ENCODE assay signal across 11 cellular contexts in the genomic region with DNA sequence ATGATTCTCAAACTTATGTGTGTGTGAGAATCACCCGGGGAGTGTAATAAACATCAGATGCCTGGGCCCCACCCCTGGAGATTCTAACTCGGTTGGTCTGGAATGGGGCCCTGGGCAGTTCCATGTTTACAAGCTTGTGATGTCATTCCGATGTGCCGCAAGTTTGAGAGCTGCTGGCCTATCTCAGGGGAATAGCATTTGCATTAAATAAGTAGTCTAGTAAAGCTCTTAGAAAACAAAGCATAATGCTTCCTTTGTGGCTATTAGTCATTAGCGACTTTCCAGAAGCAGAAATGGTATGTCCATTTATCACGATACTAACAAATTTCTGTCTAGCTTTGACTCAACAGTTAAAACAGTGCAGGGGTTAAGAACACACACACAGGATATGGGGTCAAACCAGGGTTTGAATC. TPM values are rescaled to one million over a fixed set of nuclear protein-coding genes. Genes with fewer than 3 reads are reported as not detected.
DNase-seq lines count a peak whose midpoint lies in the region; ATAC-seq, FAIRE-seq and TF ChIP-seq lines count a peak whose summit lies in the region.
"Had no signal": no experiment of that assay in that cellular context is flagged by ENCODE, and none has a peak within 500 bp of the region (broad histone marks: within the 10 kb centered on the region; RNA-seq: fewer than 3 reads in every experiment).

No MANE protein-coding gene starts in this region.

- no peak overlapping the region for H3K27ac Mint-ChIP-seq in stimulated activated effector memory CD8-positive, alpha-beta T cell treated with anti-CD3 and anti-CD28 coated beads, Interleukin-12 subunit alpha, Interleukin-12 subunit beta, amount 100 ng/mL, for 72 hours
- H3K27ac Mint-ChIP-seq in endothelial cell (ENCODE audit: unreplicated experiment) = no peak overlapping the region

- FAIRE-seq in RCC 7860 (lab: Jason Lieb, UNC) = no peak
- FAIRE-seq: pancreas had no signal

- no peaks in the 10 kb centered on the region for H3K4me1 Mint-ChIP-seq in stimulated activated effector memory CD8-positive, alpha-beta T cell treated with anti-CD3 and anti-CD28 coated beads, Interleukin-12 subunit alpha, Interleukin-12 subunit beta, amount 100 ng/mL, for 72 hours
- H3K4me1 Mint-ChIP-seq in endothelial cell (ENCODE audit: unreplicated experiment) = no peaks in the 10 kb centered on the region

- H3K4me3 Mint-ChIP-seq in stimulated activated effector memory CD8-positive, alpha-beta T cell treated with anti-CD3 and anti-CD28 coated beads, Interleukin-12 subunit alpha, Interleukin-12 subunit beta, amount 100 ng/mL, for 72 hours = no peak overlapping the region
- H3K4me3 Mint-ChIP-seq in endothelial cell (ENCODE audit: unreplicated experiment) = no peak overlapping the region
- H3K4me3 Mint-ChIP-seq: activated T-cell treated with anti-CD3 and anti-CD28 coated beads, Interleukin-2, amount 50 U/mL, for 4 hours had no signal

- peak; percentile 41 for DNase-seq in NCI-H226
- peak; percentile 69 for DNase-seq in fibroblast of gingiva (ENCODE audit: low read depth)
- no peak for DNase-seq in stimulated activated effector memory CD8-positive, alpha-beta T cell treated with anti-CD3 and anti-CD28 coated beads, Interleukin-12 subunit alpha, Interleukin-12 subunit beta, amount 100 ng/mL, for 72 hours (ENCODE audit: low spot score in 2 of 2)
- no peak for DNase-seq in RCC 7860 (ENCODE audit: low spot score)
- no peak for DNase-seq in endothelial cell (ENCODE audit: low spot score)
- DNase-seq: activated T-cell treated with anti-CD3 and anti-CD28 coated beads, Interleukin-2, amount 50 U/mL, for 4 hours; cortex of kidney; pancreas; T-helper 2 cell had no signal

- no peaks in the 10 kb centered on the region for H3K27me3 Mint-ChIP-seq in endothelial cell (ENCODE audit: unreplicated experiment)

- no peaks in the 10 kb centered on the region for H3K36me3 Mint-ChIP-seq in stimulated activated effector memory CD8-positive, alpha-beta T cell treated with anti-CD3 and anti-CD28 coated beads, Interleukin-12 subunit alpha, Interleukin-12 subunit beta, amount 100 ng/mL, for 72 hours
- no peaks in the 10 kb centered on the region for H3K36me3 Mint-ChIP-seq in endothelial cell (ENCODE audit: low read depth, unreplicated experiment)

- TF ChIP-seq CTCF in endothelial cell (IDR thresholded peaks at IDR 0.05; ENCODE audit: unreplicated experiment) = no peak

- no peaks in the 10 kb centered on the region for H3K9me3 Mint-ChIP-seq in stimulated activated effector memory CD8-positive, alpha-beta T cell treated with anti-CD3 and anti-CD28 coated beads, Interleukin-12 subunit alpha, Interleukin-12 subunit beta, amount 100 ng/mL, for 72 hours
- no peaks in the 10 kb centered on the region for H3K9me3 Mint-ChIP-seq in endothelial cell (ENCODE audit: unreplicated experiment)
- H3K9me3 Mint-ChIP-seq: activated T-cell treated with anti-CD3 and anti-CD28 coated beads, Interleukin-2, amount 50 U/mL, for 4 hours had no signal

- peak; percentile 75 for ATAC-seq in GM19351 (IDR thresholded peaks at IDR 0.05; ENCODE audit: unreplicated experiment)
- ATAC-seq in stimulated activated effector memory CD8-positive, alpha-beta T cell treated with anti-CD3 and anti-CD28 coated beads, Interleukin-12 subunit alpha, Interleukin-12 subunit beta, amount 100 ng/mL, for 72 hours = peak; percentile 46
- ATAC-seq in GM19397 (IDR thresholded peaks at IDR 0.05; ENCODE audit: unreplicated experiment) = no peak
- ATAC-seq: activated T-cell treated with anti-CD3 and anti-CD28 coated beads, Interleukin-2, amount 50 U/mL, for 4 hours had no signal

RNA-seq across cellular contexts. Expression of gene PGBD4, which starts 20.9 kb away (rescaled TPM):
- 1.2 TPM for total RNA-seq in endothelial cell (ENCODE audit: unreplicated experiment)

RNA-seq across cellular contexts. Expression of gene EMC7, which starts 21.1 kb away (rescaled TPM):
- 41.8 TPM for total RNA-seq in endothelial cell (ENCODE audit: unreplicated experiment)

Comparison
In these comparisons a context has a peak if more than half of its experiments do, and no peak if none do; other contexts are left out.
1. DNase-seq: peak in NCI-H226 (single experiment) and fibroblast of gingiva (single experiment); none in stimulated activated effector memory CD8-positive, alpha-beta T cell treated with anti-CD3 and anti-CD28 coated beads, Interleukin-12 subunit alpha, Interleukin-12 subunit beta, amount 100 ng/mL, for 72 hours (0 of 2), RCC 7860 (single experiment) and endothelial cell (single experiment).